In genomic region chr1:47448462-47449233, GRCh38 we compare ENCODE assay signal across 27 cellular contexts. TPM values are rescaled to one million over a fixed set of nuclear protein-coding genes. Genes with fewer than 3 reads are reported as not detected.
DNase-seq lines count a peak whose midpoint lies in the region; ATAC-seq, FAIRE-seq and TF ChIP-seq lines count a peak whose summit lies in the region.
"Had no signal": no experiment of that assay in that cellular context is flagged by ENCODE, and none has a peak within 500 bp of the region (broad histone marks: within the 10 kb centered on the region; RNA-seq: fewer than 3 reads in every experiment).

No MANE protein-coding gene starts in this region.

- ATAC-seq in HepG2: peak; percentile 41; the same call in 2 of the 3 replicates
- no peak for ATAC-seq in right lobe of liver
- ATAC-seq in GM21737 (IDR thresholded peaks at IDR 0.05; ENCODE audit: unreplicated experiment): no peak
- no peak for ATAC-seq in HG03108 (IDR thresholded peaks at IDR 0.05; ENCODE audit: unreplicated experiment)
- ATAC-seq: GM12878, HCT116 had no signal

- H3K79me1 ChIP-seq in H1 (ENCODE audit: low read depth, low read length) (no peaks in the 10 kb centered on the region), neuronal stem cell (ENCODE audit: low read depth, low read length) (no peaks in the 10 kb centered on the region)

- 0 out of 2 replicates have a peak overlapping the region, but pooled peaks have one; percentile 22 for H2BK20ac ChIP-seq in H1 (ENCODE audit: low read length)

- intact Hi-C loops in HepG2 (cut with micrococcal nuclease; ENCODE audit: unreplicated experiment) (no loop called here), right lobe of liver (cut with DNase I) (loop anchor here in 1 of 2 donors (10.0 kb wide), 1 partner anchor 86 kb away; no protein-coding TSS in a partner anchor)

- H2BK5ac ChIP-seq in H1 (ENCODE audit: low read depth, low read length) (no peak overlapping the region), neuronal stem cell (ENCODE audit: low read length) (no peak overlapping the region)

- H3K4ac ChIP-seq in H1 (replicated peaks; ENCODE audit: insufficient read length, low read depth, low read length): no peak overlapping the region
- H3K4ac ChIP-seq in neuronal stem cell (ENCODE audit: low read length): no peak overlapping the region

- H3K36me3 Mint-ChIP-seq in activated CD4-positive, alpha-beta memory T cell treated with anti-CD3 and anti-CD28 coated beads, Interleukin-2, amount 10 ng/mL, durations not matched to agents 7 days and 5 days (ENCODE audit: low read depth): peaks cover 5% of the 10 kb centered on the region
- H3K36me3 Mint-ChIP-seq: CD8-positive, alpha-beta memory T cell had no signal

- no peak overlapping the region for H2BK120ac ChIP-seq in H1 (replicated peaks; ENCODE audit: low read depth, low read length)
- H2BK120ac ChIP-seq in neuronal stem cell (ENCODE audit: low read depth, low read length): no peak overlapping the region

- WGBS in HepG2 (ENCODE audit: low lambda C conversion rate): 4% methylated on average over 3 of the region's 4 CpGs
- WGBS in right lobe of liver (ENCODE audit: insufficient coverage, low coverage, low lambda C conversion rate, missing lambda C conversion rate): 33% methylated on average over 1 of the region's 4 CpGs
- WGBS in H1 (ENCODE audit: extremely low coverage in 1 of 2, insufficient coverage in 1 of 2, insufficient read length in 1 of 2, insufficient replicate concordance in 2 of 2, low coverage in 1 of 2, low lambda C conversion rate in 2 of 2, missing lambda C conversion rate in 1 of 2), 2 experiments: 52% methylated on average over 4 of the region's 4 CpGs; no CpG with 5 or more reads in 1 of the 2 experiments
- WGBS in neuronal stem cell (ENCODE audit: extremely low coverage in 2 of 2, insufficient read length in 2 of 2, insufficient replicate concordance in 1 of 2), 2 donors: no CpG with 5 or more reads among the region's 4 CpGs

- no peak overlapping the region for H2AK5ac ChIP-seq in H1 (ENCODE audit: low read depth, low read length)
- no peak overlapping the region for H2AK5ac ChIP-seq in neuronal stem cell (ENCODE audit: low read depth, low read length)

- H3K27me3 Mint-ChIP-seq in activated CD4-positive, alpha-beta memory T cell treated with anti-CD3 and anti-CD28 coated beads, Interleukin-2, amount 10 ng/mL, durations not matched to agents 7 days and 5 days: peaks cover 44% of the 10 kb centered on the region
- H3K27me3 Mint-ChIP-seq: CD4-positive, alpha-beta T cell had no signal

- in situ Hi-C loops in HepG2 (cut with HindIII; ENCODE audit: extremely low pct_ligation_motif_present, low pct_unique_long_range_greater_than_20kb): no loop called here

- no peak for TF ChIP-seq EP300 in HepG2 (IDR thresholded peaks at IDR 0.05; ENCODE audit: low read depth in 2 of 2, low read length in 2 of 2)
- no peak for TF ChIP-seq EP300 in HepG2 (CRISPR knock-in tag; IDR thresholded peaks at IDR 0.05; ENCODE audit: borderline replicate concordance)
- no peak for TF ChIP-seq EP300 in H1 (IDR thresholded peaks at IDR 0.05; ENCODE audit: borderline replicate concordance in 1 of 2, low read depth in 2 of 2, low read length in 2 of 2)

- POLR2A ChIA-PET in HepG2 (lab: Yijun Ruan, JAX) (no interaction called here), H1 (lab: Charles Lee; ENCODE audit: partially characterized antibody) (interaction anchor here (0.5 to 1.6 kb wide), 3 partner anchors 8 to 219 kb away, joined by 3 to 4 read pairs (median 4); no protein-coding TSS in a partner anchor)
- POLR2A ChIA-PET in activated CD4-positive, alpha-beta memory T cell treated with anti-CD3 and anti-CD28 coated beads, Interleukin-2, amount 10 ng/mL, durations not matched to agents 7 days and 5 days (lab: Charles Lee): interaction anchor here (1.4 to 2.4 kb wide), 2 partner anchors 8 to 11 kb away, joined by 4 to 17 read pairs; partner anchors contain the start of gene FOXD2

- H3K4me1 ChIP-seq in HepG2 (ENCODE audit: insufficient read depth, low read length) (no peaks in the 10 kb centered on the region), right lobe of liver (peaks cover 0 to 15% (median 4%) of the 10 kb centered on the region in 4 donors), H1 (replicated peaks in 1 of 4; ENCODE audit: control insufficient read depth in 3 of 4, insufficient read depth in 4 of 4, low read length in 3 of 4) (peaks cover 4 to 34% (median 24%) of the 10 kb centered on the region in 4 experiments), neuronal stem cell (ENCODE audit: control insufficient read depth in 2 of 2, insufficient read depth in 1 of 2, low read depth in 1 of 2, low read length in 2 of 2) (peaks cover 10 to 12% of the 10 kb centered on the region in 2 donors)
- H3K4me1 ChIP-seq: A549, BE2C had no signal

- H2BK12ac ChIP-seq in H1 (ENCODE audit: low read depth, low read length): no peak overlapping the region
- H2BK12ac ChIP-seq in neuronal stem cell (ENCODE audit: low read length): no peak overlapping the region

- H4K91ac ChIP-seq in H1 (replicated peaks; ENCODE audit: insufficient read length, low read length): no peak overlapping the region
- H4K91ac ChIP-seq in neuronal stem cell (ENCODE audit: low read depth, low read length, poor library complexity): no peak overlapping the region

- CTCF ChIA-PET in HepG2 (lab: Yijun Ruan, JAX; ENCODE audit: low intra/inter-chr PET ratio, low total read pairs) (no interaction called here), H1 (lab: Charles Lee; ENCODE audit: partially characterized antibody) (interaction anchor here (0.5 to 4.8 kb wide), 50 partner anchors 7 to 312 kb away, joined by 3 to 49 read pairs (median 6); partner anchors contain the start of gene FOXD2)
- CTCF ChIA-PET in activated CD4-positive, alpha-beta memory T cell treated with anti-CD3 and anti-CD28 coated beads, Interleukin-2, amount 10 ng/mL, durations not matched to agents 7 days and 5 days (lab: Charles Lee): interaction anchor here (0.8 to 4.3 kb wide), 5 partner anchors 11 to 277 kb away, joined by 3 to 40 read pairs (median 4); partner anchors contain the start of gene FOXD2

- H3K4me3 ChIP-seq in HepG2 (replicated peaks in 1 of 3; ENCODE audit: insufficient read depth in 1 of 3, low read depth in 2 of 3, low read length in 3 of 3): no peak overlapping the region
- H3K4me3 ChIP-seq in right lobe of liver: no peak overlapping the region
- no peak overlapping the region for H3K4me3 ChIP-seq in H1 (ENCODE audit: extremely low read depth in 1 of 4, insufficient read depth in 2 of 4, low read depth in 3 of 4, low read length in 4 of 4)
- no peak overlapping the region for H3K4me3 ChIP-seq in neuronal stem cell (ENCODE audit: low read length in 2 of 2)
- H3K4me3 ChIP-seq: A549; BLaER1 treated with 17β-estradiol and CSF1 and Interleukin-3, amounts not matched to agents 10 nM and 100 nM; GM12878 had no signal

- no peaks in the 10 kb centered on the region for H3K9me3 Mint-ChIP-seq in activated CD4-positive, alpha-beta memory T cell treated with anti-CD3 and anti-CD28 coated beads, Interleukin-2, amount 10 ng/mL, durations not matched to agents 7 days and 5 days
- H3K9me3 Mint-ChIP-seq: CD4-positive, alpha-beta T cell had no signal

- no TSS peak for BruUV-seq in HepG2 (replicated peaks; lab: Mats Ljungman, UMichigan)

- H3K9me3 ChIP-seq in HepG2 (ENCODE audit: low read length): no peaks in the 10 kb centered on the region
- no peaks in the 10 kb centered on the region for H3K9me3 ChIP-seq in right lobe of liver
- 0 out of 4 replicates have a peak, but pooled peaks cover 0 to 5% of the 10 kb centered on the region in 2 experiments for H3K9me3 ChIP-seq in H1 (ENCODE audit: insufficient read depth in 2 of 2, low read depth in 1 of 2, low read length in 1 of 2)
- H3K9me3 ChIP-seq in neuronal stem cell (replicated peaks in 1 of 2; ENCODE audit: control insufficient read depth in 2 of 2, insufficient read depth in 1 of 2, low read depth in 1 of 2, low read length in 2 of 2): peaks cover 0 to 5% of the 10 kb centered on the region in 2 donors
- H3K9me3 ChIP-seq: A549; BE2C; BLaER1 treated with 17β-estradiol and CSF1 and Interleukin-3, amounts not matched to agents 10 nM and 100 nM had no signal

- H3K79me2 ChIP-seq in HepG2 (ENCODE audit: insufficient read depth, low read length) (no peaks in the 10 kb centered on the region), H1 (ENCODE audit: control insufficient read depth in 1 of 2, insufficient read depth in 2 of 2, low read length in 2 of 2) (no peaks in the 10 kb centered on the region)

- H3K36me3 ChIP-seq in HepG2 (replicated peaks in 1 of 2; ENCODE audit: control insufficient read depth in 1 of 2, insufficient read depth in 2 of 2, low read length in 2 of 2): no peaks in the 10 kb centered on the region
- no peaks in the 10 kb centered on the region for H3K36me3 ChIP-seq in right lobe of liver
- no peaks in the 10 kb centered on the region for H3K36me3 ChIP-seq in H1 (ENCODE audit: control insufficient read depth in 2 of 4, insufficient read depth in 4 of 4, low read length in 3 of 4)
- no peaks in the 10 kb centered on the region for H3K36me3 ChIP-seq in neuronal stem cell (replicated peaks in 1 of 2; ENCODE audit: control insufficient read depth in 2 of 2, insufficient read depth in 2 of 2, low read length in 2 of 2)
- H3K36me3 ChIP-seq: BE2C; BLaER1 treated with 17β-estradiol and CSF1 and Interleukin-3, amounts not matched to agents 10 nM and 100 nM had no signal

- no peak overlapping the region for H3K4me3 Mint-ChIP-seq in activated CD4-positive, alpha-beta memory T cell treated with anti-CD3 and anti-CD28 coated beads, Interleukin-2, amount 10 ng/mL, durations not matched to agents 7 days and 5 days
- H3K4me3 Mint-ChIP-seq: CD4-positive, alpha-beta T cell; CD8-positive, alpha-beta memory T cell; HFFc6 had no signal

- no peak overlapping the region for H3K4me2 ChIP-seq in HepG2 (ENCODE audit: low read depth, low read length)
- H3K4me2 ChIP-seq in H1 (ENCODE audit: insufficient read depth in 1 of 2, low read depth in 2 of 2, low read length in 2 of 2): no peak overlapping the region; a peak in 1 of 4 replicates
- H3K4me2 ChIP-seq in neuronal stem cell (ENCODE audit: insufficient read depth, low read length, poor library complexity, severe bottlenecking): no peak overlapping the region
- H3K4me2 ChIP-seq: A549; BLaER1 treated with 17β-estradiol and CSF1 and Interleukin-3, amounts not matched to agents 10 nM and 100 nM had no signal

- no peak for TF ChIP-seq RAD21 in HepG2 (CRISPR knock-in tag; IDR thresholded peaks at IDR 0.05)
- TF ChIP-seq RAD21 in H1 (IDR thresholded peaks at IDR 0.05 in 1 of 2, conservative IDR thresholded peaks at IDR 0.05 in 1 of 2; ENCODE audit: low read depth in 2 of 2, low read length in 2 of 2): no peak

- H3K56ac ChIP-seq in H1 (replicated peaks; ENCODE audit: insufficient read length, low read depth, low read length): no peak overlapping the region

- H2BK15ac ChIP-seq in H1 (ENCODE audit: low read length) (no peak overlapping the region), neuronal stem cell (ENCODE audit: low read length) (no peak overlapping the region)

- H3K14ac ChIP-seq in H1 (ENCODE audit: insufficient read length) (no peak overlapping the region), neuronal stem cell (ENCODE audit: low read length) (no peak overlapping the region)

- H4K20me1 ChIP-seq in HepG2 (ENCODE audit: insufficient read depth, low read length) (peaks cover 4% of the 10 kb centered on the region; the same call in 1 of the 2 replicates), H1 (replicated peaks in 1 of 2; ENCODE audit: control insufficient read depth in 1 of 2, insufficient read depth in 2 of 2, low read length in 2 of 2) (peaks cover 6 to 21% of the 10 kb centered on the region in 2 experiments)

- H3K23ac ChIP-seq in H1 (ENCODE audit: insufficient read length): no peak overlapping the region
- peak overlapping the region; percentile 3 for H3K23ac ChIP-seq in neuronal stem cell (ENCODE audit: low read depth, low read length, poor library complexity)

- H3K27ac ChIP-seq in HepG2 (ENCODE audit: extremely low read length, insufficient read depth, low read length): no peak overlapping the region
- no peak overlapping the region for H3K27ac ChIP-seq in right lobe of liver
- H3K27ac ChIP-seq in H1 (ENCODE audit: low read depth, low read length): no peak overlapping the region
- no peak overlapping the region for H3K27ac ChIP-seq in neuronal stem cell (replicated peaks; ENCODE audit: low read length)
- H3K27ac ChIP-seq: A549; BLaER1 treated with 17β-estradiol and CSF1 and Interleukin-3, amounts not matched to agents 10 nM and 100 nM had no signal

- no peak overlapping the region for H4K5ac ChIP-seq in H1 (ENCODE audit: insufficient read length, low read depth, low read length)

- FAIRE-seq in HepG2 (lab: Jason Lieb, UNC) (no peak), H1 (lab: Jason Lieb, UNC) (no peak)
- FAIRE-seq: A549, D721Med, GM12878, GM19239 had no signal

- TF ChIP-seq POLR2A in HepG2 (IDR thresholded peaks at IDR 0.05; ENCODE audit: insufficient read depth in 1 of 2, low read depth in 2 of 2, low read length in 2 of 2): no peak
- TF ChIP-seq POLR2A in right lobe of liver (IDR thresholded peaks at IDR 0.05): no peak
- no peak for TF ChIP-seq POLR2A in H1 (IDR thresholded peaks at IDR 0.05; ENCODE audit: control extremely low read depth in 1 of 2, low read depth in 2 of 2, low read length in 2 of 2)

- H3K23me2 ChIP-seq in H1 (ENCODE audit: low read depth, low read length): peaks cover 6% of the 10 kb centered on the region; the same call in 1 of the 2 replicates

- no peak for TF ChIP-seq CTCF in HepG2 (CRISPR knock-in tag; IDR thresholded peaks at IDR 0.05)
- TF ChIP-seq CTCF in right lobe of liver (IDR thresholded peaks at IDR 0.05): no peak
- no peak for TF ChIP-seq CTCF in H1 (IDR thresholded peaks at IDR 0.05; ENCODE audit: control extremely low read depth in 1 of 3, insufficient read depth in 1 of 3, low read depth in 1 of 3, low read length in 3 of 3)

- peaks cover 10 to 88% of the 10 kb centered on the region in 2 experiments; a peak in 4 of 5 replicates for H3K27me3 ChIP-seq in HepG2 (ENCODE audit: control insufficient read depth in 1 of 2, insufficient read depth in 2 of 2, low read length in 2 of 2)
- H3K27me3 ChIP-seq in right lobe of liver: peaks cover 0 to 23% of the 10 kb centered on the region in 2 donors
- peaks cover 79 to 87% (median 85%) of the 10 kb centered on the region in 4 experiments for H3K27me3 ChIP-seq in H1 (replicated peaks in 1 of 4; ENCODE audit: control insufficient read depth in 3 of 4, extremely low read depth in 1 of 4, insufficient read depth in 3 of 4, low read length in 3 of 4)
- H3K27me3 ChIP-seq in neuronal stem cell (ENCODE audit: control insufficient read depth in 3 of 3, insufficient read depth in 3 of 3, low read depth in 1 of 3, low read length in 3 of 3): peaks cover 39 to 90% (median 81%) of the 10 kb centered on the region in 3 experiments

- H3K27ac Mint-ChIP-seq in activated CD4-positive, alpha-beta memory T cell treated with anti-CD3 and anti-CD28 coated beads, Interleukin-2, amount 10 ng/mL, durations not matched to agents 7 days and 5 days: no peak overlapping the region
- H3K27ac Mint-ChIP-seq: CD4-positive, alpha-beta T cell; CD8-positive, alpha-beta memory T cell; HFFc6 had no signal

- H3K18ac ChIP-seq in H1 (ENCODE audit: extremely low read depth, low read length): no peak overlapping the region
- H3K18ac ChIP-seq in neuronal stem cell (ENCODE audit: low read length): no peak overlapping the region

- H4K8ac ChIP-seq in H1 (ENCODE audit: extremely low read depth, insufficient read depth, low read length) (no peak overlapping the region), neuronal stem cell (ENCODE audit: low read depth, low read length) (no peak overlapping the region)

- peaks cover 20% of the 10 kb centered on the region for H3K4me1 Mint-ChIP-seq in activated CD4-positive, alpha-beta memory T cell treated with anti-CD3 and anti-CD28 coated beads, Interleukin-2, amount 10 ng/mL, durations not matched to agents 7 days and 5 days

- no peak overlapping the region for H3K9ac ChIP-seq in HepG2 (ENCODE audit: insufficient read depth, low read depth, low read length)
- no peak overlapping the region for H3K9ac ChIP-seq in H1 (replicated peaks in 1 of 4; ENCODE audit: extremely low read depth in 1 of 4, low read depth in 3 of 4, low read length in 3 of 4)
- H3K9ac ChIP-seq in neuronal stem cell (ENCODE audit: low read depth, low read length, poor library complexity): no peak overlapping the region
- H3K9ac ChIP-seq: BLaER1 treated with 17β-estradiol and CSF1 and Interleukin-3, amounts not matched to agents 10 nM and 100 nM had no signal

- no peak for DNase-seq in HepG2 (ENCODE audit: low spot score)
- no peak for DNase-seq in right lobe of liver
- no peak for DNase-seq in H1 (ENCODE audit: low read depth in 1 of 2, low spot score in 2 of 2)
- DNase-seq in neuronal stem cell (ENCODE audit: low spot score): no peak
- DNase-seq in activated CD4-positive, alpha-beta memory T cell treated with anti-CD3 and anti-CD28 coated beads, Interleukin-2, amount 10 ng/mL, durations not matched to agents 7 days and 5 days: no peak
- DNase-seq: 8988T; ACHN; AML-193; BE2C; CD4-positive, alpha-beta T cell; CD8-positive, alpha-beta memory T cell; DMS 273 treated with DMSO at 0.1 percent for 48 hours; DMS79; EL; GDM1; GOT3; H7; HFFc6 had no signal

- H2AFZ ChIP-seq in HepG2 (ENCODE audit: low read length) (no peak overlapping the region), H1 (ENCODE audit: low read length) (no peak overlapping the region), neuronal stem cell (ENCODE audit: low read length) (no peak overlapping the region)

RNA-seq across cellular contexts. Expression of gene FOXD2, which starts 10.8 kb away (rescaled TPM):
- 0.07 and 0.09 TPM in 2 replicates for total RNA-seq in HepG2 (2016; rRNA removed; fragmentation: Illumina TruSeq; extraction: Trizol)
- 0.09 TPM in 1 of 2 replicates, not detected in the other for total RNA-seq in HepG2 (2016; cell fraction: cytosol; rRNA removed; fragmentation: Illumina TruSeq; extraction: Trizol; ENCODE audit: low read depth)
- total RNA-seq in HepG2 (2016; cell fraction: insoluble cytoplasmic fraction; rRNA removed; fragmentation: Illumina TruSeq; extraction: Trizol): 0.04 and 0.09 TPM in 2 replicates
- total RNA-seq in HepG2 (2016; cell fraction: membrane; rRNA removed; fragmentation: Illumina TruSeq; extraction: Trizol): 0.09 and 0.10 TPM in 2 replicates
- 0.06 TPM in 1 of 2 replicates, not detected in the other for total RNA-seq in HepG2 (2016; cell fraction: nucleus; rRNA removed; fragmentation: Illumina TruSeq; extraction: Trizol)
- polyA plus RNA-seq in HepG2 (2011; rRNA removed): 0.01 and 0.03 TPM in 2 replicates
- polyA plus RNA-seq in HepG2 (2011; cell fraction: cytosol; rRNA removed): 0.03 and 0.04 TPM in 2 replicates
- 0.03 and 0.10 TPM in 2 replicates for polyA plus RNA-seq in HepG2 (2011; cell fraction: nucleus; rRNA removed)
- polyA plus RNA-seq in HepG2 (2012): 0.29 and 0.32 TPM in 2 replicates
- polyA plus RNA-seq in HepG2 (2016; cell fraction: cytosol; fragmentation: Illumina TruSeq; extraction: Trizol; ENCODE audit: low read depth): 0.02 TPM in 1 of 2 replicates, not detected in the other
- polyA plus RNA-seq in HepG2 (2016; cell fraction: insoluble cytoplasmic fraction; fragmentation: Illumina TruSeq; extraction: Trizol; ENCODE audit: low read depth): 0.05 and 0.13 TPM in 2 replicates
- not detected in 2 replicates for polyA plus RNA-seq in HepG2 (2016; cell fraction: membrane; fragmentation: Illumina TruSeq; extraction: Trizol; ENCODE audit: low read depth)
- polyA plus RNA-seq in HepG2 (2016; cell fraction: nucleus; fragmentation: Illumina TruSeq; extraction: Trizol; ENCODE audit: insufficient read depth, low read depth): 0.09 TPM in 1 of 2 replicates, not detected in the other
- 0.23 TPM in 1 of 2 replicates, not detected in the other for polyA minus RNA-seq in HepG2 (2011; rRNA and poly(A)+ RNA removed; ENCODE audit: low replicate concordance)
- polyA minus RNA-seq in HepG2 (2011; cell fraction: cytosol; rRNA and poly(A)+ RNA removed): not detected in 2 replicates
- polyA minus RNA-seq in HepG2 (2011; cell fraction: nucleus; rRNA and poly(A)+ RNA removed): 0.12 TPM in 1 of 2 replicates, not detected in the other
- total RNA-seq in right lobe of liver: under 1 TPM; 0.25 to 0.86 (median 0.41) TPM
- not detected in 2 replicates for total RNA-seq in H1 (2021; fragmentation: NEBNext Ultra II Directional; extraction: Animal tissue kit (Norgen Biotek cat#: 25700))
- polyA plus RNA-seq in H1 (2011; rRNA removed): not detected in 2 replicates
- polyA plus RNA-seq in H1 (2011; cell fraction: cytosol; rRNA removed): not detected
- polyA plus RNA-seq in H1 (2011; cell fraction: nucleus; rRNA removed): not detected
- 0.04 TPM in 1 of 4 replicates, not detected in the others for polyA plus RNA-seq in H1 (2012, experiment 1 of 2)
- polyA plus RNA-seq in H1 (2012, experiment 2 of 2): not detected
- under 0.01 TPM for polyA plus RNA-seq in H1 (2013, experiment 1 of 2)
- not detected for polyA plus RNA-seq in H1 (2013, experiment 2 of 2)
- polyA minus RNA-seq in H1 (2011; rRNA and poly(A)+ RNA removed): 0.02 TPM in 1 of 2 replicates, not detected in the other
- not detected for polyA minus RNA-seq in H1 (2011; cell fraction: cytosol; rRNA and poly(A)+ RNA removed)
- not detected for polyA minus RNA-seq in H1 (2011; cell fraction: nucleus; rRNA and poly(A)+ RNA removed)
- polyA plus RNA-seq in neuronal stem cell (2013, experiment 1 of 2): not detected
- under 0.01 TPM for polyA plus RNA-seq in neuronal stem cell (2013, experiment 2 of 2)
- under 1 TPM; 0.65 to 0.68 TPM for total RNA-seq in activated CD4-positive, alpha-beta memory T cell treated with anti-CD3 and anti-CD28 coated beads, Interleukin-2, amount 10 ng/mL, durations not matched to agents 7 days and 5 days

RNA-seq across cellular contexts. Expression of gene FOXE3, which starts 32.6 kb away (rescaled TPM):
- total RNA-seq in HepG2 (2016; rRNA removed; fragmentation: Illumina TruSeq; extraction: Trizol) (not detected in 2 replicates), right lobe of liver (not detected)
- not detected in 2 replicates for total RNA-seq in HepG2 (2016; cell fraction: cytosol; rRNA removed; fragmentation: Illumina TruSeq; extraction: Trizol; ENCODE audit: low read depth)
- not detected in 2 replicates for total RNA-seq in HepG2 (2016; cell fraction: insoluble cytoplasmic fraction; rRNA removed; fragmentation: Illumina TruSeq; extraction: Trizol)
- total RNA-seq in HepG2 (2016; cell fraction: membrane; rRNA removed; fragmentation: Illumina TruSeq; extraction: Trizol): not detected in 2 replicates
- not detected in 2 replicates for total RNA-seq in HepG2 (2016; cell fraction: nucleus; rRNA removed; fragmentation: Illumina TruSeq; extraction: Trizol)
- polyA plus RNA-seq in HepG2 (2011; rRNA removed) (not detected in 2 replicates), H1 (2011; rRNA removed) (0.18 and 0.22 TPM in 2 replicates)
- not detected in 2 replicates for polyA plus RNA-seq in HepG2 (2011; cell fraction: cytosol; rRNA removed)
- not detected in 2 replicates for polyA plus RNA-seq in HepG2 (2011; cell fraction: nucleus; rRNA removed)
- polyA plus RNA-seq in HepG2 (2012): not detected in 2 replicates
- polyA plus RNA-seq in HepG2 (2016; cell fraction: cytosol; fragmentation: Illumina TruSeq; extraction: Trizol; ENCODE audit: low read depth): not detected in 2 replicates
- not detected in 2 replicates for polyA plus RNA-seq in HepG2 (2016; cell fraction: insoluble cytoplasmic fraction; fragmentation: Illumina TruSeq; extraction: Trizol; ENCODE audit: low read depth)
- not detected in 2 replicates for polyA plus RNA-seq in HepG2 (2016; cell fraction: membrane; fragmentation: Illumina TruSeq; extraction: Trizol; ENCODE audit: low read depth)
- not detected in 2 replicates for polyA plus RNA-seq in HepG2 (2016; cell fraction: nucleus; fragmentation: Illumina TruSeq; extraction: Trizol; ENCODE audit: insufficient read depth, low read depth)
- polyA minus RNA-seq in HepG2 (2011; rRNA and poly(A)+ RNA removed; ENCODE audit: low replicate concordance): not detected in 2 replicates
- polyA minus RNA-seq in HepG2 (2011; cell fraction: cytosol; rRNA and poly(A)+ RNA removed): not detected in 2 replicates
- not detected in 2 replicates for polyA minus RNA-seq in HepG2 (2011; cell fraction: nucleus; rRNA and poly(A)+ RNA removed)
- total RNA-seq in H1 (2021; fragmentation: NEBNext Ultra II Directional; extraction: Animal tissue kit (Norgen Biotek cat#: 25700)): 0.27 TPM in 1 of 2 replicates, not detected in the other
- polyA plus RNA-seq in H1 (2011; cell fraction: cytosol; rRNA removed): 0.04 TPM
- 0.10 TPM for polyA plus RNA-seq in H1 (2011; cell fraction: nucleus; rRNA removed)
- polyA plus RNA-seq in H1 (2012, experiment 1 of 2): 0.25 to 0.52 TPM (median 0.38 TPM) in 4 replicates
- polyA plus RNA-seq in H1 (2012, experiment 2 of 2): 0.26 TPM
- polyA plus RNA-seq in H1 (2013, experiment 1 of 2): 0.10 TPM
- polyA plus RNA-seq in H1 (2013, experiment 2 of 2): 0.17 TPM
- 0.17 TPM in 1 of 2 replicates, not detected in the other for polyA minus RNA-seq in H1 (2011; rRNA and poly(A)+ RNA removed)
- not detected for polyA minus RNA-seq in H1 (2011; cell fraction: cytosol; rRNA and poly(A)+ RNA removed)
- polyA minus RNA-seq in H1 (2011; cell fraction: nucleus; rRNA and poly(A)+ RNA removed): not detected
- 0.20 TPM for polyA plus RNA-seq in neuronal stem cell (2013, experiment 1 of 2)
- polyA plus RNA-seq in neuronal stem cell (2013, experiment 2 of 2): 0.15 TPM
- not detected for total RNA-seq in activated CD4-positive, alpha-beta memory T cell treated with anti-CD3 and anti-CD28 coated beads, Interleukin-2, amount 10 ng/mL, durations not matched to agents 7 days and 5 days
- total RNA-seq: CD4-positive, alpha-beta T cell; CD8-positive, alpha-beta memory T cell; GM12878; HFFc6 had no signal
- polyA plus RNA-seq: CD14-positive monocyte; CD8-positive, alpha-beta memory T cell had no signal

Comparison
In these comparisons a context has a peak if more than half of its experiments do, and no peak if none do; other contexts are left out.
1. Of the 41 proteins assayed by ChIP-seq in both HepG2 and H1: peak only in HepG2: none; only in H1: EZH2; in both: none; in neither: 40.